Comparison of ENCODE assay signal across 25 cellular contexts in the genomic region with DNA sequence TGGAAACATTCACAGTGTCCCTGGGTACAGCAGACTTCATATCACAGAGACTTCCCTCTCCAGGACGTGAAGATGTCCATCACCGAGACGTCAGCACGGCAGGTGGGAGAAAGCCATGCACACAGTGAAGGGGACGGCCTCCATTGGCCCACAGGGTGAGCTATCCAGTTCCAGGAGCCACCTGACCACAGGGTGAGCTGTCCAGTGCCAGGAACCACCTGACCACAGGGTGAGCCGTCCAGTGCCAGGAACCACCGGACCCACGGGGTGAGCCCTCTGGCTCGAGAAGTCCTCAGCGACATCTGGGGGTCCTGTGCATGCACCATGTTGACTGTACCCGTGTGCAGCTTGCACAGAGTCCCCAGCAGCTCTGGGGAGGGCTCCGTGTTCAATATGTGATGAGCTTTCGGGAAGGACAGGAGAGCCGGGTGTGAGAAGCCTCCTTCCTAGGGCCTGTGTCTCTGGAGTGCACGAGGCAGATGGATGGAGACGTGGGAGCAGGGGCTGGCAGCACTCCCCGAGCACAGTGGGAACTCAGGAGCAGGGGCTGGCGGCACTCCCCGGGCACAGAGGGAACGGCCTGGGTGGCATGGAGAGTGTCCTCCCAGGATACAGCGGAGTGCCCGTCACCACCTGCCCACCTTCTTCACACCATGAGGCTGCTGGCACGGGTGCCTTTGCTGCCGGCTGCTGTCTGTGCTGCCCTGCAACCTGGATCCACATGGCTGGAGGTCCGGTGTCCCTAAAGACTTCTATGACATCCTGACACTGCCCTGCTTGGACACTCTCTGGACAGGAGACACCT.
"Had no signal": no experiment of that assay in that cellular context is flagged by ENCODE, and none has a peak within 500 bp of the region (broad histone marks: within the 10 kb centered on the region; RNA-seq: fewer than 3 reads in every experiment).

No MANE protein-coding gene starts in this region.

- H3K27me3 ChIP-seq: testis, transverse colon had no signal

- ATAC-seq: activated CD8-positive, alpha-beta T cell treated with anti-CD3 and anti-CD28 coated beads for 36 hours; activated T-helper 17 cell treated with anti-CD3 and anti-CD28 coated beads, Interleukin-2, amount 50 U/mL, for 72 hours; esophagus mucosa; left lobe of liver; mucosa of descending colon; psoas muscle had no signal

- H3K4me1 ChIP-seq: lower lobe of right lung, parathyroid adenoma, psoas muscle, testis, transverse colon had no signal

- H3K79me2 ChIP-seq: parathyroid adenoma had no signal

- H3K4me3 ChIP-seq: lower lobe of right lung, mucosa of descending colon, psoas muscle, testis, transverse colon had no signal

- H3K36me3 ChIP-seq: lower lobe of right lung, transverse colon had no signal

- H3K27ac ChIP-seq: lower lobe of right lung, parathyroid adenoma, psoas muscle, testis, transverse colon had no signal

- DNase-seq: activated B cell treated with CpG ODN at 0.5 μM for 24 hours; activated CD4-positive, alpha-beta T cell treated with anti-CD3 and anti-CD28 coated beads, Interleukin-2, amount 50 U/mL, for 1 hour; activated CD8-positive, alpha-beta T cell treated with anti-CD3 and anti-CD28 coated beads for 36 hours; activated gamma-delta T cell treated with Interleukin-2 at 50 U/mL for 16 hours; activated naive CD4-positive, alpha-beta T cell treated with anti-CD3 and anti-CD28 coated beads, Interleukin-2, amount 50 U/mL, for 16 hours; activated T-cell treated with anti-CD3 and anti-CD28 coated beads, Interleukin-2, amount 50 U/mL, for 4 hours; amniotic stem cell; cortex of kidney; foreskin fibroblast; head of caudate nucleus; hippocampal formation; kidney glomerular epithelial cell; lower lobe of right lung; mesenchymal stem cell; psoas muscle; stimulated activated CD4-positive, alpha-beta T cell treated with anti-CD3 and anti-CD28 coated beads, Interleukin-2, amount 100 ng/mL, for 48 hours; stimulated activated naive CD8-positive, alpha-beta T cell treated with anti-CD3 and anti-CD28 coated beads, Interleukin-15, Interleukin-2, amounts not matched to agents 100 U/mL and 50 U/mL, for 24 hours; T-helper 1 cell; testis; transverse colon had no signal

- H3K9ac ChIP-seq: parathyroid adenoma had no signal

- H3K9me3 ChIP-seq: testis, transverse colon had no signal

- H2AFZ ChIP-seq: parathyroid adenoma had no signal
